Comparison of ENCODE assay signal across 8 cellular contexts in the genomic region with DNA sequence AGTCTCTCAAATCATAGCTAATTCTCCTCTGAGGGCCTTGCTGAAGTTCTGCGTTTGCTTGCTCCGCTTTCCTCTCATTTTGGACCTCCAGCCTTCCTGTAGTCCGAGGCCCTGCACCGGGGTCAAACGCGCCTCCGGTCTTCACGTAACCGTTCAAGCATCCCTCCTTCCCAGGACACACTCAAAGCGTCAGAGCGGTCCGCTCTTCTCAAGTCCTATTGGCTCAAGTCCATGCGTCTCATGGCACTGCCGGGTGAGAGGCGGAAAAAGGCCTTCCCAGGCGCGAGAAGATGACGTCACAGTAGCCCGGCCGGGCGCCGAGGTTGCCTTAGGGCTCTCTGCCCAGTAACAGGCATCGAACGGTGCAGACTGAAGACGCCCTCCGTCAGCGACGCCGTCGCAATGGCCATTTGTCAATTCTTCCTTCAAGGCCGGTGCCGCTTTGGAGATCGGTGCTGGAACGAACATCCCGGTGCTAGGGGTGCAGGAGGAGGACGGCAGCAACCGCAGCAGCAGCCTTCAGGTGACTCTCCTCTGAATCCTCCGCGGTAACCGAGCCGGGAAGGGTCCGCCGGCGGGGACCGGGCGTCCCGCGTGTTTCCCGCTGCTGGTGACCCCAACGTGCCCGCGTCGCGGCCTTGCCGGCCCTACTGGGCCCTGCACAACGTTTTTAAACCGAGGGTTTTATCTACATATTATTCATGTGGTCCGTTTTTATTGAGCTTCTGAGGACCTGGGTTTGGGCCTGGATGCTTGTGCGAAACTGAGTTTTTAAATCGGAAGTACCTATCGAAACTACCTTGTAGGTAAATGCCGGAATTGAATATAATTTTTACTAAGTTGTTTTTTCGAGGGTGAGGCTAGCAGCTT. TPM values are rescaled to one million over a fixed set of nuclear protein-coding genes. Genes with fewer than 3 reads are reported as not detected.
DNase-seq lines count a peak whose midpoint lies in the region; ATAC-seq and TF ChIP-seq lines count a peak whose summit lies in the region.

A gene with protein sequence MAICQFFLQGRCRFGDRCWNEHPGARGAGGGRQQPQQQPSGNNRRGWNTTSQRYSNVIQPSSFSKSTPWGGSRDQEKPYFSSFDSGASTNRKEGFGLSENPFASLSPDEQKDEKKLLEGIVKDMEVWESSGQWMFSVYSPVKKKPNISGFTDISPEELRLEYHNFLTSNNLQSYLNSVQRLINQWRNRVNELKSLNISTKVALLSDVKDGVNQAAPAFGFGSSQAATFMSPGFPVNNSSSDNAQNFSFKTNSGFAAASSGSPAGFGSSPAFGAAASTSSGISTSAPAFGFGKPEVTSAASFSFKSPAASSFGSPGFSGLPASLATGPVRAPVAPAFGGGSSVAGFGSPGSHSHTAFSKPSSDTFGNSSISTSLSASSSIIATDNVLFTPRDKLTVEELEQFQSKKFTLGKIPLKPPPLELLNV (plus strand): TSS at position 365 of the 870 bp plus-strand sequence. CDS start 38 bp downstream, at position 403.

- H3K36me3 ChIP-seq in PC-9 (ENCODE audit: low read depth), result peaks cover 23% of the 10 kb centered on the region

- peak within 1 kb of the TSS; percentile 81 for H3K4me2 ChIP-seq in PC-9

- no peak for TF ChIP-seq CTCF in PC-9 (conservative IDR thresholded peaks at IDR 0.05)
- no peak for TF ChIP-seq CTCF in epithelial cell of proximal tubule (conservative IDR thresholded peaks at IDR 0.05; ENCODE audit: low read depth, low read length)

- no peaks in the 10 kb centered on the region for H3K27me3 ChIP-seq in PC-9 (ENCODE audit: insufficient read depth, low read depth)

- H2AFZ ChIP-seq in PC-9, result peak within 1 kb of the TSS; percentile 96

- H3K79me2 ChIP-seq in PC-9 (ENCODE audit: low read depth), result peaks cover 53% of the 10 kb centered on the region

- peak within 1 kb of the TSS; percentile 90 for H3K4me3 ChIP-seq in Jurkat, Clone E6-1 (ENCODE audit: low read length)
- H3K4me3 ChIP-seq in PC-9 (peak within 1 kb of the TSS; percentile 98), epithelial cell of proximal tubule (ENCODE audit: low read depth, low read length) (peak within 1 kb of the TSS; percentile 94)

- H3K4me1 ChIP-seq in PC-9 (replicated peaks; ENCODE audit: insufficient read depth), result peaks cover 27% of the 10 kb centered on the region

- H3K27ac ChIP-seq in PC-9, result peak within 1 kb of the TSS; percentile 87

- CTCF ChIA-PET in PC-9 (lab: Charles Lee), result interaction anchor here (0.6 to 1.9 kb wide), 5 partner anchors 75 to 308 kb away, joined by 5 to 8 read pairs (median 6); no protein-coding TSS in a partner anchor

- peaks cover 23% of the 10 kb centered on the region; the same call in 1 of the 2 replicates for H4K20me1 ChIP-seq in PC-9 (ENCODE audit: insufficient read depth)

- DNase-seq in DMS153 (lab: John Stamatoyannopoulos, UW) (peak; percentile 100), PC-9 (peak; percentile 99 to 100), epithelial cell of proximal tubule (ENCODE audit: low read depth) (peak; percentile 98), mucosa of gallbladder (ENCODE audit: low spot score) (peak; percentile 96)
- peak; percentile 96 for DNase-seq in Jurkat, Clone E6-1 (ENCODE audit: low read depth, low spot score)
- peak; percentile 93 for DNase-seq in activated T-cell treated with anti-CD3 and anti-CD28 coated beads, Interleukin-2, amount 50 U/mL, for 1 hour
- peak; percentile 90 to 91 for DNase-seq in stimulated activated CD8-positive, alpha-beta memory T cell treated with anti-CD3 and anti-CD28 coated beads, Interleukin-4, amount 100 ng/mL, for 4 hours (ENCODE audit: low read depth in 2 of 2, low spot score in 1 of 2)

- intact Hi-C loops in PC-9 (cut with micrococcal nuclease; ENCODE audit: unreplicated experiment), result loop anchor here (1.0 to 10.0 kb wide), 8 partner anchors 77 to 620 kb away; a partner anchor contains a TSS

- no peaks in the 10 kb centered on the region for H3K9me3 ChIP-seq in PC-9 (ENCODE audit: insufficient read depth, low read depth)

- ATAC-seq in GM21619 (IDR thresholded peaks at IDR 0.05; ENCODE audit: unreplicated experiment), result peak; percentile 97

- BruUV-seq in PC-9 (replicated peaks; lab: Mats Ljungman, UMichigan), result TSS peak; percentile 57

- no peaks in the 10 kb centered on the region for H3K9me2 ChIP-seq in PC-9 (ENCODE audit: insufficient read depth)

- H3F3A ChIP-seq in PC-9 (ENCODE audit: insufficient read depth, low read depth), result peaks cover 21% of the 10 kb centered on the region

- POLR2A ChIA-PET in PC-9 (lab: Charles Lee; ENCODE audit: unreplicated experiment), result interaction anchor here (0.7 kb wide), 2 partner anchors 91 to 291 kb away, joined by 3 to 4 read pairs; no protein-coding TSS in a partner anchor

RNA-seq across cellular contexts. Expression of the gene that starts here (rescaled TPM):
- 54.3 TPM for polyA plus RNA-seq in Jurkat, Clone E6-1 (2012; ENCODE audit: insufficient read depth, insufficient read length)
- total RNA-seq in PC-9 (2021), result 41.3 and 51.3 TPM in 2 replicates
- 22.2 and 62.5 TPM in 2 replicates for total RNA-seq in epithelial cell of proximal tubule
- total RNA-seq in mucosa of gallbladder, result 37.4 TPM

Comparison
In these comparisons a context has a peak if more than half of its experiments do, and no peak if none do; other contexts are left out.
1. Peak in every context shown above with its lines: DNase-seq, ATAC-seq, H3K4me3 ChIP-seq and H3K27ac ChIP-seq.